ENCODE assay signal across 1 cellular context in the genomic region with DNA sequence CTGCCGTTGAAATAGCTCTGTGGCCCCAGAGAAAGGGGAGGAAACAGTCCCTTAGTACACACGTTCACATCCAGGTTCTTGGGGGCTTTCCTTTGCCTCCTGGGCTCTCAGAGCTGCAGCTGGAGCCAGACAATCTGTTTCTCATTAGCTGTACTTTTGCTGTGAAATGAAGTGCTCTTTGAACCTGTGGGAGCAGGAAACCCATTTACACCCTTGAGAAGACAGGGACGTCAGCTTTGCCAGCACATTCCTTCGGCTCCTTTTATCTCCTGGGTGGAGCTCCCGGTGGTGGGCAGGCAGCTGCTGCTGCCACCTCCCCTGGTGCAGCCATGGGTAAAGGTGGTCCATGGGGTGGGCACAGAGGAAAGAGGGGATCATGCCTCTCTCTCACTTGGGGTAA.
TF ChIP-seq lines count a peak whose summit lies in the region.

No MANE protein-coding gene starts in this region.

TF ChIP-seq in SK-N-SH treated with all-trans-retinoic acid at 6 μM for 48 hours, 23 proteins besides CTCF, POLR2A, EP300 and RAD21 (continued from another document):
- TF ChIP-seq, protein P1, sequence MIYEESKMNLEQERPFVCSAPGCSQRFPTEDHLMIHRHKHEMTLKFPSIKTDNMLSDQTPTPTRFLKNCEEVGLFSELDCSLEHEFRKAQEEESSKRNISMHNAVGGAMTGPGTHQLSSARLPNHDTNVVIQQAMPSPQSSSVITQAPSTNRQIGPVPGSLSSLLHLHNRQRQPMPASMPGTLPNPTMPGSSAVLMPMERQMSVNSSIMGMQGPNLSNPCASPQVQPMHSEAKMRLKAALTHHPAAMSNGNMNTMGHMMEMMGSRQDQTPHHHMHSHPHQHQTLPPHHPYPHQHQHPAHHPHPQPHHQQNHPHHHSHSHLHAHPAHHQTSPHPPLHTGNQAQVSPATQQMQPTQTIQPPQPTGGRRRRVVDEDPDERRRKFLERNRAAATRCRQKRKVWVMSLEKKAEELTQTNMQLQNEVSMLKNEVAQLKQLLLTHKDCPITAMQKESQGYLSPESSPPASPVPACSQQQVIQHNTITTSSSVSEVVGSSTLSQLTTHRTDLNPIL (CRISPR knock-in tag; IDR thresholded peaks at IDR 0.05; ENCODE audit: low read depth) = no peak
- TF ChIP-seq, protein P2, sequence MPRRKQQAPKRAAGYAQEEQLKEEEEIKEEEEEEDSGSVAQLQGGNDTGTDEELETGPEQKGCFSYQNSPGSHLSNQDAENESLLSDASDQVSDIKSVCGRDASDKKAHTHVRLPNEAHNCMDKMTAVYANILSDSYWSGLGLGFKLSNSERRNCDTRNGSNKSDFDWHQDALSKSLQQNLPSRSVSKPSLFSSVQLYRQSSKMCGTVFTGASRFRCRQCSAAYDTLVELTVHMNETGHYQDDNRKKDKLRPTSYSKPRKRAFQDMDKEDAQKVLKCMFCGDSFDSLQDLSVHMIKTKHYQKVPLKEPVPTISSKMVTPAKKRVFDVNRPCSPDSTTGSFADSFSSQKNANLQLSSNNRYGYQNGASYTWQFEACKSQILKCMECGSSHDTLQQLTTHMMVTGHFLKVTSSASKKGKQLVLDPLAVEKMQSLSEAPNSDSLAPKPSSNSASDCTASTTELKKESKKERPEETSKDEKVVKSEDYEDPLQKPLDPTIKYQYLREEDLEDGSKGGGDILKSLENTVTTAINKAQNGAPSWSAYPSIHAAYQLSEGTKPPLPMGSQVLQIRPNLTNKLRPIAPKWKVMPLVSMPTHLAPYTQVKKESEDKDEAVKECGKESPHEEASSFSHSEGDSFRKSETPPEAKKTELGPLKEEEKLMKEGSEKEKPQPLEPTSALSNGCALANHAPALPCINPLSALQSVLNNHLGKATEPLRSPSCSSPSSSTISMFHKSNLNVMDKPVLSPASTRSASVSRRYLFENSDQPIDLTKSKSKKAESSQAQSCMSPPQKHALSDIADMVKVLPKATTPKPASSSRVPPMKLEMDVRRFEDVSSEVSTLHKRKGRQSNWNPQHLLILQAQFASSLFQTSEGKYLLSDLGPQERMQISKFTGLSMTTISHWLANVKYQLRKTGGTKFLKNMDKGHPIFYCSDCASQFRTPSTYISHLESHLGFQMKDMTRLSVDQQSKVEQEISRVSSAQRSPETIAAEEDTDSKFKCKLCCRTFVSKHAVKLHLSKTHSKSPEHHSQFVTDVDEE (CRISPR knock-in tag; IDR thresholded peaks at IDR 0.05) = no peak
- no peak for TF ChIP-seq PPARA (CRISPR knock-in tag; IDR thresholded peaks at IDR 0.05; ENCODE audit: borderline replicate concordance)
- no peak for TF ChIP-seq ZC3H10 (CRISPR knock-in tag; IDR thresholded peaks at IDR 0.05)
- no peak for TF ChIP-seq SNAI2 (CRISPR knock-in tag; IDR thresholded peaks at IDR 0.05)
- no peak for TF ChIP-seq ISL1 (CRISPR knock-in tag; IDR thresholded peaks at IDR 0.05)
- no peak for TF ChIP-seq ZFP3 (CRISPR knock-in tag; IDR thresholded peaks at IDR 0.05)
- TF ChIP-seq GLIS3 (CRISPR knock-in tag; IDR thresholded peaks at IDR 0.05) = no peak
- TF ChIP-seq TCF4 (CRISPR knock-in tag; IDR thresholded peaks at IDR 0.05; ENCODE audit: borderline replicate concordance) = no peak
- TF ChIP-seq, protein P3, sequence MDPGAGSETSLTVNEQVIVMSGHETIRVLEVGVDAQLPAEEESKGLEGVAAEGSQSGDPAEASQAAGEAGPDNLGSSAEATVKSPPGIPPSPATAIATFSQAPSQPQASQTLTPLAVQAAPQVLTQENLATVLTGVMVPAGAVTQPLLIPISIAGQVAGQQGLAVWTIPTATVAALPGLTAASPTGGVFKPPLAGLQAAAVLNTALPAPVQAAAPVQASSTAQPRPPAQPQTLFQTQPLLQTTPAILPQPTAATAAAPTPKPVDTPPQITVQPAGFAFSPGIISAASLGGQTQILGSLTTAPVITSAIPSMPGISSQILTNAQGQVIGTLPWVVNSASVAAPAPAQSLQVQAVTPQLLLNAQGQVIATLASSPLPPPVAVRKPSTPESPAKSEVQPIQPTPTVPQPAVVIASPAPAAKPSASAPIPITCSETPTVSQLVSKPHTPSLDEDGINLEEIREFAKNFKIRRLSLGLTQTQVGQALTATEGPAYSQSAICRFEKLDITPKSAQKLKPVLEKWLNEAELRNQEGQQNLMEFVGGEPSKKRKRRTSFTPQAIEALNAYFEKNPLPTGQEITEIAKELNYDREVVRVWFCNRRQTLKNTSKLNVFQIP (CRISPR knock-in tag; IDR thresholded peaks at IDR 0.05; ENCODE audit: borderline replicate concordance, low read depth) = no peak
TF ChIP-seq in SK-N-SH treated with all-trans-retinoic acid at 6 μM for 48 hours: peak in this region for 0.
